Comparison of ENCODE assay signal across 23 cellular contexts in genomic region chr3:116263842-116264545, GRCh38.
DNase-seq lines count a peak whose midpoint lies in the region; ATAC-seq and TF ChIP-seq lines count a peak whose summit lies in the region.
"Had no signal": no experiment of that assay in that cellular context is flagged by ENCODE, and none has a peak within 500 bp of the region (broad histone marks: within the 10 kb centered on the region; RNA-seq: fewer than 3 reads in every experiment).

No MANE protein-coding gene starts in this region.

- H3K9ac ChIP-seq in SK-N-MC (ENCODE audit: insufficient read length), result no peak overlapping the region
- no peak overlapping the region for H3K9ac ChIP-seq in mammary epithelial cell (ENCODE audit: insufficient read depth, low read length)
- H3K9ac ChIP-seq: BLaER1, KMS-11 had no signal

- H3K9me3 Mint-ChIP-seq in nephron, result no peaks in the 10 kb centered on the region
- peaks cover 3% of the 10 kb centered on the region for H3K9me3 Mint-ChIP-seq in CD4-positive, alpha-beta T cell
- H3K9me3 Mint-ChIP-seq: activated naive CD8-positive, alpha-beta T cell treated with anti-CD3 and anti-CD28 coated beads, Interleukin-2, amount 10 ng/mL, durations not matched to agents 7 days and 5 days; endodermal cell had no signal

- H3K9me3 ChIP-seq in SK-N-MC (ENCODE audit: low read depth, low read length) (no peaks in the 10 kb centered on the region), mammary epithelial cell (replicated peaks; ENCODE audit: insufficient read depth, low read length) (no peaks in the 10 kb centered on the region)
- no peaks in the 10 kb centered on the region for H3K9me3 ChIP-seq in CD4-positive, alpha-beta T cell (ENCODE audit: control insufficient read depth, low read length)
- H3K9me3 ChIP-seq: BLaER1, neutrophil had no signal

- H3K4me3 ChIP-seq in SK-N-MC, result no peak overlapping the region
- no peak overlapping the region for H3K4me3 ChIP-seq in fibroblast of mammary gland (ENCODE audit: control insufficient read depth, low read depth, low read length)
- H3K4me3 ChIP-seq in mammary epithelial cell (replicated peaks in 1 of 3; ENCODE audit: insufficient read depth in 1 of 3, low read depth in 2 of 3, low read length in 3 of 3), result no peak overlapping the region
- H3K4me3 ChIP-seq: BLaER1 had no signal

- no peaks in the 10 kb centered on the region for H3K79me2 ChIP-seq in mammary epithelial cell (ENCODE audit: insufficient read depth, low read length)

- no peaks in the 10 kb centered on the region for H3K27me3 ChIP-seq in mammary epithelial cell (ENCODE audit: insufficient read depth, low read length)
- no peaks in the 10 kb centered on the region for H3K27me3 ChIP-seq in CD4-positive, alpha-beta T cell (ENCODE audit: control insufficient read depth, insufficient read depth, low read length)
- H3K27me3 ChIP-seq: BLaER1, neutrophil had no signal

- POLR2A ChIA-PET in CD4-positive, alpha-beta T cell (lab: Charles Lee), result no interaction called here

- CTCF ChIA-PET in mammary epithelial cell (lab: Charles Lee; ENCODE audit: low non-redundant PET), result no interaction called here
- CTCF ChIA-PET in CD4-positive, alpha-beta T cell (lab: Charles Lee), result no interaction called here

- no TSS peak for BruUV-seq in mammary epithelial cell (replicated peaks; lab: Mats Ljungman, UMichigan)

- no peak overlapping the region for H2AFZ ChIP-seq in mammary epithelial cell (ENCODE audit: low read depth, low read length)

- H3K27ac Mint-ChIP-seq in nephron, result peak overlapping the region in 2 of 3 experiments; percentile 10 to 61
- no peak overlapping the region for H3K27ac Mint-ChIP-seq in CD4-positive, alpha-beta T cell
- H3K27ac Mint-ChIP-seq: activated CD4-positive, alpha-beta memory T cell treated with anti-CD3 and anti-CD28 coated beads for 36 hours; activated naive CD8-positive, alpha-beta T cell treated with anti-CD3 and anti-CD28 coated beads, Interleukin-2, amount 10 ng/mL, durations not matched to agents 7 days and 5 days; activated T-cell treated with anti-CD3 and anti-CD28 coated beads, Interleukin-2, amount 50 U/mL, for 72 hours; endodermal cell; T-cell had no signal

- no peaks in the 10 kb centered on the region for H4K20me1 ChIP-seq in mammary epithelial cell (ENCODE audit: insufficient read depth, low read length)
- H4K20me1 ChIP-seq: BLaER1 had no signal

- in situ Hi-C loops in mammary epithelial cell (cut with MboI; ENCODE audit: low sequenced_read_pairs in 2 of 2), result no loop called here

- ATAC-seq in GM21717 (IDR thresholded peaks at IDR 0.05; ENCODE audit: unreplicated experiment), result no peak
- ATAC-seq in CD4-positive, alpha-beta T cell (ENCODE audit: poor library complexity), result no peak
- ATAC-seq: activated T-cell treated with anti-CD3 and anti-CD28 coated beads, Interleukin-2, amount 50 U/mL, for 72 hours; sciatic nerve; T-cell had no signal

- no peak for TF ChIP-seq CTCF in fibroblast of mammary gland (conservative IDR thresholded peaks at IDR 0.05; ENCODE audit: control insufficient read depth, insufficient read depth, low read depth, low read length)
- TF ChIP-seq CTCF in nephron (IDR thresholded peaks at IDR 0.05; ENCODE audit: unreplicated experiment in 3 of 3), result no peak
- no peak for TF ChIP-seq CTCF in mammary epithelial cell (conservative IDR thresholded peaks at IDR 0.05 in 1 of 2, IDR thresholded peaks at IDR 0.05 in 1 of 2; ENCODE audit: extremely low read depth in 1 of 2, insufficient read depth in 1 of 2, low read depth in 1 of 2, low read length in 2 of 2)
- TF ChIP-seq CTCF in CD4-positive, alpha-beta T cell (IDR thresholded peaks at IDR 0.05), result no peak

- 38% methylated on average over 5 of the region's 5 CpGs for WGBS in mammary epithelial cell (ENCODE audit: low coverage, missing lambda C conversion rate)

- H3K27me3 Mint-ChIP-seq in nephron (ENCODE audit: low read depth), result no peaks in the 10 kb centered on the region
- H3K27me3 Mint-ChIP-seq in CD4-positive, alpha-beta T cell, result no peaks in the 10 kb centered on the region
- H3K27me3 Mint-ChIP-seq: activated CD4-positive, alpha-beta memory T cell treated with anti-CD3 and anti-CD28 coated beads for 36 hours; activated naive CD8-positive, alpha-beta T cell treated with anti-CD3 and anti-CD28 coated beads, Interleukin-2, amount 10 ng/mL, durations not matched to agents 7 days and 5 days had no signal

- no peaks in the 10 kb centered on the region for H3K36me3 Mint-ChIP-seq in nephron (ENCODE audit: low read depth)
- no peaks in the 10 kb centered on the region for H3K36me3 Mint-ChIP-seq in CD4-positive, alpha-beta T cell (ENCODE audit: low read depth)
- H3K36me3 Mint-ChIP-seq: activated CD4-positive, alpha-beta memory T cell treated with anti-CD3 and anti-CD28 coated beads for 36 hours; activated naive CD8-positive, alpha-beta T cell treated with anti-CD3 and anti-CD28 coated beads, Interleukin-2, amount 10 ng/mL, durations not matched to agents 7 days and 5 days; T-cell had no signal

- dilution Hi-C loops in mammary epithelial cell (cut with HindIII; ENCODE audit: low sequenced_read_pairs), result no loop called here

- peaks cover 32% of the 10 kb centered on the region for H3K4me1 Mint-ChIP-seq in nephron
- H3K4me1 Mint-ChIP-seq in CD4-positive, alpha-beta T cell (ENCODE audit: low read depth), result no peaks in the 10 kb centered on the region
- H3K4me1 Mint-ChIP-seq: activated naive CD8-positive, alpha-beta T cell treated with anti-CD3 and anti-CD28 coated beads, Interleukin-2, amount 10 ng/mL, durations not matched to agents 7 days and 5 days; T-cell had no signal

- H3K4me1 ChIP-seq in mammary epithelial cell (ENCODE audit: insufficient read depth, low read length), result no peaks in the 10 kb centered on the region

- H3K4me3 Mint-ChIP-seq in nephron, result no peak overlapping the region
- no peak overlapping the region for H3K4me3 Mint-ChIP-seq in CD4-positive, alpha-beta T cell
- H3K4me3 Mint-ChIP-seq: activated CD4-positive, alpha-beta memory T cell treated with anti-CD3 and anti-CD28 coated beads for 36 hours; activated naive CD8-positive, alpha-beta T cell treated with anti-CD3 and anti-CD28 coated beads, Interleukin-2, amount 10 ng/mL, durations not matched to agents 7 days and 5 days; activated T-cell treated with anti-CD3 and anti-CD28 coated beads, Interleukin-2, amount 50 U/mL, for 72 hours; endodermal cell; T-cell had no signal

- intact Hi-C loops in mammary epithelial cell (cut with micrococcal nuclease), result no loop called here
- intact Hi-C loops in CD4-positive, alpha-beta T cell (cut with DNase I, micrococcal nuclease), result no loop called here

- H3K27ac ChIP-seq in SK-N-MC (peak overlapping the region; percentile 90; the same call in 1 of the 2 replicates), mammary epithelial cell (ENCODE audit: insufficient read depth, low read depth, low read length) (no peak overlapping the region)
- no peak overlapping the region for H3K27ac ChIP-seq in CD4-positive, alpha-beta T cell (ENCODE audit: low read depth, low read length)
- H3K27ac ChIP-seq: BLaER1, KMS-11, neutrophil had no signal

- no peak overlapping the region for H3K4me2 ChIP-seq in mammary epithelial cell (ENCODE audit: insufficient read depth, low read depth, low read length)
- H3K4me2 ChIP-seq: BLaER1, KMS-11 had no signal

- H3K36me3 ChIP-seq in SK-N-MC (ENCODE audit: insufficient read depth, low read length), result 0 out of 2 replicates have a peak, but pooled peaks cover 7% of the 10 kb centered on the region
- H3K36me3 ChIP-seq in mammary epithelial cell (ENCODE audit: insufficient read depth, low read length), result no peaks in the 10 kb centered on the region
- H3K36me3 ChIP-seq: BLaER1, neutrophil had no signal

- DNase-seq in ELR (ENCODE audit: low read depth), result peak; percentile 7
- DNase-seq in SK-N-MC (ENCODE audit: low read depth, low spot score), result no peak
- peak; percentile 68 for DNase-seq in fibroblast of mammary gland (ENCODE audit: low read depth)
- no peak for DNase-seq in mammary epithelial cell
- DNase-seq in NCI-H2107 treated with DMSO at 0.1 percent for 48 hours (lab: John Stamatoyannopoulos, UW; ENCODE audit: unreplicated experiment), result no peak
- DNase-seq in CD4-positive, alpha-beta T cell, result no peak
- DNase-seq: activated CD4-positive, alpha-beta memory T cell treated with anti-CD3 and anti-CD28 coated beads for 36 hours; activated naive CD8-positive, alpha-beta T cell treated with anti-CD3 and anti-CD28 coated beads, Interleukin-2, amount 10 ng/mL, durations not matched to agents 7 days and 5 days; activated T-cell treated with anti-CD3 and anti-CD28 coated beads, Interleukin-2, amount 50 U/mL, for 72 hours; cerebellar nuclear complex; DMS53; NCI-H1436 treated with DMSO at 0.1 percent for 48 hours; RPMI8226; stimulated activated CD4-positive, alpha-beta T cell treated with anti-CD3 and anti-CD28 coated beads, Interleukin-4, amount 100 ng/mL, for 1 hour; stimulated activated CD8-positive, alpha-beta memory T cell treated with anti-CD3 and anti-CD28 coated beads, Interleukin-4, amount 100 ng/mL, for 48 hours; T-cell had no signal

Comparison
In these comparisons a context has a peak if more than half of its experiments do, and no peak if none do; other contexts are left out.
1. DNase-seq: peak in ELR (single experiment) and fibroblast of mammary gland (single experiment); none in SK-N-MC (single experiment), mammary epithelial cell (single experiment), NCI-H2107 treated with DMSO at 0.1 percent for 48 hours (single experiment) and CD4-positive, alpha-beta T cell (0 of 10).